Comparison of ENCODE assay signal across 8 cellular contexts in genomic region chr19:7098701-7099596, GRCh38. TPM values are rescaled to one million over a fixed set of nuclear protein-coding genes. Genes with fewer than 3 reads are reported as not detected.
DNase-seq lines count a peak whose midpoint lies in the region; ATAC-seq and TF ChIP-seq lines count a peak whose summit lies in the region.

No MANE protein-coding gene starts in this region.

- peaks cover 0 to 18% (median 7%) of the 10 kb centered on the region in 9 donors for H3K4me1 ChIP-seq in heart right ventricle

- POLR2A ChIA-PET in T-cell (lab: Charles Lee) = interaction anchor here (0.5 to 0.9 kb wide), 7 partner anchors 28 to 506 kb away, joined by 3 to 14 read pairs (median 5); no protein-coding TSS in a partner anchor

- CTCF ChIA-PET in T-cell (lab: Charles Lee) = interaction anchor here in 1 of 2 donors (0.6 to 2.7 kb wide), 9 partner anchors 20 to 1130 kb away, joined by 3 to 13 read pairs (median 4); partner anchors contain the start of genes TIMM44 and ZNF557

- H3K27ac Mint-ChIP-seq in T-cell (peak overlapping the region; percentile 88 to 94), type B pancreatic cell (peak overlapping the region; percentile 94)

- H3K27ac ChIP-seq in heart right ventricle = peak overlapping the region; percentile 83 to 99 (median 94)

- no peaks in the 10 kb centered on the region for H3K27me3 ChIP-seq in heart right ventricle

- H3K36me3 Mint-ChIP-seq in T-cell (peaks cover 15% of the 10 kb centered on the region), type B pancreatic cell (peaks cover 22% of the 10 kb centered on the region)

- 0 to 1% methylated on average over 78 of the region's 78 CpGs for WGBS in heart right ventricle, 2 donors

- H3K4me3 Mint-ChIP-seq in T-cell (peak overlapping the region; percentile 88 to 92 (median 90)), type B pancreatic cell (peak overlapping the region; percentile 95)

- H3K9me3 Mint-ChIP-seq in T-cell = peaks cover 9 to 25% (median 23%) of the 10 kb centered on the region in 3 donors
- H3K9me3 Mint-ChIP-seq in type B pancreatic cell = peaks cover 21% of the 10 kb centered on the region

- peaks cover 0 to 42% (median 8%) of the 10 kb centered on the region in 11 donors for H3K9me3 ChIP-seq in heart right ventricle

- H3K4me1 Mint-ChIP-seq in T-cell (peaks cover 28 to 35% (median 29%) of the 10 kb centered on the region in 3 donors), type B pancreatic cell (ENCODE audit: unreplicated experiment) (peaks cover 10% of the 10 kb centered on the region)

- TF ChIP-seq CTCF in GM13976 (IDR thresholded peaks at IDR 0.05; ENCODE audit: borderline replicate concordance, control extremely low read depth, extremely low read depth, insufficient read depth, missing control alignments) (no peak), heart right ventricle (IDR thresholded peaks at IDR 0.05) (no peak), type B pancreatic cell (conservative IDR thresholded peaks at IDR 0.05) (no peak)

- H3K27me3 Mint-ChIP-seq in T-cell = no peaks in the 10 kb centered on the region
- H3K27me3 Mint-ChIP-seq in type B pancreatic cell = peaks cover 3% of the 10 kb centered on the region

- ATAC-seq in HG02840 (IDR thresholded peaks at IDR 0.05; ENCODE audit: low FRiP score, unreplicated experiment) = peak; percentile 86
- ATAC-seq in T-cell (replicated peaks in 1 of 4) = peak; percentile 91 to 96 (median 96)
- ATAC-seq in heart right ventricle = peak; percentile 94 to 98 (median 96)

- H3K36me3 ChIP-seq in heart right ventricle = peaks cover 0 to 5% (median 0%) of the 10 kb centered on the region in 9 donors

- intact Hi-C loops in heart right ventricle (cut with DNase I) (loop anchor here in 1 of 10 donors (5.0 kb wide), 2 partner anchors 357 to 1322 kb away; no protein-coding TSS in a partner anchor), posterior cingulate gyrus (cut with DNase I) (no loop called here)

- H3K4me3 ChIP-seq in heart right ventricle = peak overlapping the region; percentile 46 to 89 (median 64)

- in situ Hi-C loops in GM13976 (cut with MboI; ENCODE audit: low sequenced_read_pairs, unreplicated experiment) = no loop called here

- DNase-seq in GM13976 (ENCODE audit: low spot score) = peak; percentile 95
- DNase-seq in NCI-H1436 treated with DMSO at 0.1 percent for 48 hours (lab: John Stamatoyannopoulos, UW) = peak; percentile 65
- DNase-seq in T-cell = peak; percentile 70 to 93 (median 84)
- peak; percentile 86 for DNase-seq in amniotic epithelial cell (ENCODE audit: low read depth)
- peak; percentile 93 to 95 for DNase-seq in heart right ventricle
- DNase-seq in posterior cingulate gyrus = peak; percentile 80 to 98 (median 88)
- DNase-seq in type B pancreatic cell (ENCODE audit: extremely low spot score, unreplicated experiment) = peak; percentile 92

RNA-seq across cellular contexts. Expression of gene ZNF557, which starts 29.4 kb away (rescaled TPM):
- total RNA-seq in T-cell (10 to 100 TPM; 12.7 to 28.2 (median 24.6) TPM), heart right ventricle (1 to 10 TPM; 3.4 to 5.8 (median 4.2) TPM), type B pancreatic cell (ENCODE audit: low replicate concordance) (13.7 TPM in 2 replicates)
- 1 to 10 TPM; 1.1 to 2.5 TPM for polyA plus RNA-seq in heart right ventricle

RNA-seq across cellular contexts. Expression of gene MBD3L3, which starts 40.5 kb away (rescaled TPM):
- total RNA-seq in T-cell = not detected
- not detected for total RNA-seq in heart right ventricle
- not detected for polyA plus RNA-seq in heart right ventricle
- total RNA-seq in type B pancreatic cell (ENCODE audit: low replicate concordance) = not detected in 2 replicates

RNA-seq across cellular contexts. Expression of gene MBD3L2, which starts 49.8 kb away (rescaled TPM):
- total RNA-seq in T-cell (not detected), heart right ventricle (not detected), type B pancreatic cell (ENCODE audit: low replicate concordance) (not detected in 2 replicates)
- not detected for polyA plus RNA-seq in heart right ventricle

RNA-seq across cellular contexts. Expression of gene MBD3L4, which starts 59.0 kb away (rescaled TPM):
- total RNA-seq in T-cell (not detected), heart right ventricle (not detected), type B pancreatic cell (ENCODE audit: low replicate concordance) (not detected in 2 replicates)
- polyA plus RNA-seq in heart right ventricle = not detected

Comparison
In these comparisons a context has a peak if more than half of its experiments do, and no peak if none do; other contexts are left out.
1. Peak in every context shown above with its lines: DNase-seq, ATAC-seq, H3K4me3 ChIP-seq and H3K27ac ChIP-seq.